ENCODE assay signal across 8 cellular contexts in genomic region chr10:110803830-110804338, GRCh38.
DNase-seq lines count a peak whose midpoint lies in the region; ATAC-seq and TF ChIP-seq lines count a peak whose summit lies in the region.

No MANE protein-coding gene starts in this region.

- no peak overlapping the region for H3K4me3 ChIP-seq in WERI-Rb-1 (ENCODE audit: low read depth, low read length)
- no peak overlapping the region for H3K4me3 ChIP-seq in mesendoderm (ENCODE audit: low read length)
- no peak overlapping the region for H3K4me3 ChIP-seq in tibial nerve

- TF ChIP-seq EP300 in tibial nerve (IDR thresholded peaks at IDR 0.05), result peak in 1 of 2 donors; percentile 23

- H3K4ac ChIP-seq in mesendoderm (ENCODE audit: low read depth, low read length), result no peak overlapping the region

- H2BK5ac ChIP-seq in mesendoderm (ENCODE audit: low read length), result no peak overlapping the region

- peak overlapping the region; percentile 52 for H3K56ac ChIP-seq in mesendoderm (ENCODE audit: low read length)

- no peak overlapping the region for H3K18ac ChIP-seq in mesendoderm (ENCODE audit: low read length)

- DNase-seq in DMS 273 (lab: John Stamatoyannopoulos, UW; ENCODE audit: unreplicated experiment) (peak; percentile 75), HK-2 (ENCODE audit: unreplicated experiment) (peak; percentile 13), WERI-Rb-1 (peak; percentile 40), epidermal melanocyte (ENCODE audit: insufficient read length, low spot score) (peak; percentile 59), mesendoderm (peak; percentile 81), tibial nerve (ENCODE audit: low spot score in 2 of 2) (peak in 1 of 2 donors; percentile 36), cerebellar nuclear complex (lab: John Stamatoyannopoulos, UW) (no peak)

- no peak overlapping the region for H2BK120ac ChIP-seq in mesendoderm (ENCODE audit: low read depth, low read length)

- H3K27ac ChIP-seq in WERI-Rb-1 (no peak overlapping the region), mesendoderm (ENCODE audit: low read depth, low read length) (no peak overlapping the region), tibial nerve (no peak overlapping the region)

- H3K27me3 ChIP-seq in WERI-Rb-1 (ENCODE audit: insufficient read depth, low read depth, severe bottlenecking), result no peaks in the 10 kb centered on the region
- no peaks in the 10 kb centered on the region for H3K27me3 ChIP-seq in mesendoderm (ENCODE audit: insufficient read depth, low read length, poor library complexity)
- no peaks in the 10 kb centered on the region for H3K27me3 ChIP-seq in tibial nerve

- no peaks in the 10 kb centered on the region for H3K79me2 ChIP-seq in mesendoderm (ENCODE audit: control insufficient read depth, insufficient read depth, low read length)

- H2AK5ac ChIP-seq in mesendoderm (ENCODE audit: low read length), result no peak overlapping the region

- H3K4me2 ChIP-seq in mesendoderm (ENCODE audit: low read length), result no peak overlapping the region

- H4K8ac ChIP-seq in mesendoderm (ENCODE audit: low read depth, low read length), result no peak overlapping the region

- peak; percentile 84 for TF ChIP-seq CTCF in WERI-Rb-1 (IDR thresholded peaks at IDR 0.05; ENCODE audit: low read depth, low read length)
- peak; percentile 35 to 69 (median 49) for TF ChIP-seq CTCF in tibial nerve (IDR thresholded peaks at IDR 0.05)

- no peak for TF ChIP-seq POLR2A in tibial nerve (IDR thresholded peaks at IDR 0.05)

- H3K4me1 ChIP-seq in mesendoderm (ENCODE audit: control insufficient read depth, low read depth, low read length) (no peaks in the 10 kb centered on the region), tibial nerve (peaks cover 0 to 27% (median 18%) of the 10 kb centered on the region in 4 donors)

- no peak overlapping the region for H2BK15ac ChIP-seq in mesendoderm (replicated peaks; ENCODE audit: low read depth)

- no peak overlapping the region for H4K5ac ChIP-seq in mesendoderm (ENCODE audit: low read length)

- H3K36me3 ChIP-seq in WERI-Rb-1 (peaks cover 5% of the 10 kb centered on the region), mesendoderm (ENCODE audit: control insufficient read depth, insufficient read depth, low read length) (no peaks in the 10 kb centered on the region), tibial nerve (no peaks in the 10 kb centered on the region)

- ATAC-seq in GM19395 (IDR thresholded peaks at IDR 0.05; ENCODE audit: unreplicated experiment), result peak; percentile 66

- H3K9me3 ChIP-seq in WERI-Rb-1 (ENCODE audit: severe bottlenecking) (no peaks in the 10 kb centered on the region), tibial nerve (no peaks in the 10 kb centered on the region)

- whole genome bisulfite sequencing in mesendoderm (ENCODE audit: extremely low coverage, insufficient coverage, low lambda C conversion rate), result no CpG with 5 or more reads among the region's 6 CpGs
- WGBS in tibial nerve, 2 donors, result 37 to 38% methylated on average over 6 of the region's 6 CpGs

- no peak overlapping the region for H3K9ac ChIP-seq in mesendoderm (ENCODE audit: low read length)

- H3K79me1 ChIP-seq in mesendoderm (ENCODE audit: low read length), result no peaks in the 10 kb centered on the region

- no peak overlapping the region for H3K23ac ChIP-seq in mesendoderm (ENCODE audit: low read length)

Comparison
In these comparisons a context has a peak if more than half of its experiments do, and no peak if none do; other contexts are left out.
1. DNase-seq: peak in DMS 273 (single experiment), HK-2 (single experiment), WERI-Rb-1 (single experiment), epidermal melanocyte (single experiment) and mesendoderm (single experiment); none in cerebellar nuclear complex (0 of 2).